9 cellular contexts compared by ENCODE assay signal in the genomic region with DNA sequence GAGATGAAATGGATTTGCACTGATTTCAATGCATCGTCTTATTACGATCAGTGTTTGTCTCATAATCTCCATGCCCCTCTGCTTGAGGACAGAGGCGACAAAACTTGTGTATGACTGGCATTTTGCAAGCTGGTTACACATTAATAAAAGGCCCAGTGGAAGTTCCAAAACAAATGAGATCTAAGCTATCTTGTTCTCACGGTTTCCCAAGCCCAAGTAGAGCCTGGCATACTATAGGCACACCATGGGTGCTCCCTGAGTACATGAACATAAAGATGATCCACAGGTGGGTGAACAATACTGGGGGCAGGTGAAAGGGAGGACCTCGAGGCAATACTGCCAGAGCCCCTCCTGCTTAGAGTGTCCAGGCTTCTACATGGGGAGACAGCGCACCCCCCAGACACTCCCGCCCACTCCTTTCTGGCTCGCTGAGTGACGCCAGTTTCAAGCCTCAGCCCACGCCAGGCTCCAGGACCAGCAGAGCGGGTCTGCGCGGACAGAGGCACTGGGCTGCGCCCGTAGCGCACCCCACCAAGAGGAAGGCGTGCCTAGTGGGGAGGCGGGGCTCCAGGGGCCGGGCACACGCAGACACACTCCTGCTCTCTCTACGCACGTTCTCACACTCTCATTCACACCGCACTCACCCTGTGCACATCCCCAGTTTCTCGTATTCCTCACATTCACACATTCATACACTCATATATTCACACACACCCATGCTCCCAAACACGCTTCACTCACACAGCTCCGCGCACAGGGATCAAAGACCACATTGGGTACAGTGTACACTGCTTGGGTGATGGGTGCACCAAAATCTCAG. TPM values are rescaled to one million over a fixed set of nuclear protein-coding genes. Genes with fewer than 3 reads are reported as not detected.
DNase-seq lines count a peak whose midpoint lies in the region; ATAC-seq and TF ChIP-seq lines count a peak whose summit lies in the region.
"Had no signal": no experiment of that assay in that cellular context is flagged by ENCODE, and none has a peak within 500 bp of the region (broad histone marks: within the 10 kb centered on the region; RNA-seq: fewer than 3 reads in every experiment).

No MANE protein-coding gene starts in this region.

- TF ChIP-seq CTCF in fibroblast of pulmonary artery (IDR thresholded peaks at IDR 0.05; ENCODE audit: low read length, missing control alignments) (no peak), osteoblast (IDR thresholded peaks at IDR 0.05; ENCODE audit: extremely low read depth, low read depth, low read length) (no peak)

- H3K4me1 ChIP-seq in osteoblast (ENCODE audit: insufficient read depth, low read length) = peaks cover 10% of the 10 kb centered on the region

- H4K20me1 ChIP-seq in osteoblast (ENCODE audit: insufficient read depth, low read length) = no peaks in the 10 kb centered on the region

- peaks cover 10% of the 10 kb centered on the region for H3K27me3 ChIP-seq in osteoblast (ENCODE audit: insufficient read depth, low read length)

- no peaks in the 10 kb centered on the region for H3K79me2 ChIP-seq in osteoblast (ENCODE audit: insufficient read depth, low read length)

- peak; percentile 53 for ATAC-seq in HG02970 (IDR thresholded peaks at IDR 0.05; ENCODE audit: low FRiP score, unreplicated experiment)

- H3K4me3 ChIP-seq in fibroblast of pulmonary artery (replicated peaks; ENCODE audit: low read depth, low read length) (peak overlapping the region; percentile 65), osteoblast (ENCODE audit: insufficient read depth, low read length) (peak overlapping the region; percentile 72)

- H3K27ac ChIP-seq in osteoblast (ENCODE audit: low read depth, low read length) = no peak overlapping the region
- H3K27ac ChIP-seq: 22Rv1 had no signal

- no peaks in the 10 kb centered on the region for H3K36me3 ChIP-seq in osteoblast (ENCODE audit: insufficient read depth, low read length)

- no peaks in the 10 kb centered on the region for H3K9me3 ChIP-seq in osteoblast (ENCODE audit: low read depth, low read length)

- DNase-seq in DMS 273 (lab: John Stamatoyannopoulos, UW; ENCODE audit: unreplicated experiment) = peak; percentile 10
- DNase-seq in DMS 273 treated with DMSO at 0.1 percent for 48 hours (lab: John Stamatoyannopoulos, UW) = no peak
- DNase-seq in activated CD4-positive, alpha-beta T cell treated with anti-CD3 and anti-CD28 coated beads, Interleukin-2, amount 50 U/mL, for 1 hour = peak; percentile 25
- DNase-seq in fibroblast of pulmonary artery (ENCODE audit: low read depth) = no peak
- DNase-seq in osteoblast (ENCODE audit: insufficient read length, low spot score, missing footprints) = peak; percentile 82
- no peak for DNase-seq in NCI-H1417 (lab: John Stamatoyannopoulos, UW)
- DNase-seq in amniotic stem cell (lab: John Stamatoyannopoulos, UW) = no peak

- H3K4me2 ChIP-seq in osteoblast (ENCODE audit: insufficient read depth, low read length) = peak overlapping the region; percentile 86

- H2AFZ ChIP-seq in osteoblast (ENCODE audit: low read length) = peak overlapping the region; percentile 92

RNA-seq across cellular contexts. Expression of a gene that starts 8.9 kb away (rescaled TPM):
- total RNA-seq in osteoblast = not detected in 2 replicates

RNA-seq across cellular contexts. Expression of a gene that starts 26.6 kb away (rescaled TPM):
- 66.6 and 73.1 TPM in 2 replicates for total RNA-seq in osteoblast

Comparison
In these comparisons a context has a peak if more than half of its experiments do, and no peak if none do; other contexts are left out.
1. DNase-seq: peak in DMS 273 (single experiment), activated CD4-positive, alpha-beta T cell treated with anti-CD3 and anti-CD28 coated beads, Interleukin-2, amount 50 U/mL, for 1 hour (single experiment) and osteoblast (single experiment); none in DMS 273 treated with DMSO at 0.1 percent for 48 hours (single experiment), fibroblast of pulmonary artery (single experiment), NCI-H1417 (0 of 3) and amniotic stem cell (single experiment).